9 cellular contexts compared by ENCODE assay signal in the genomic region with DNA sequence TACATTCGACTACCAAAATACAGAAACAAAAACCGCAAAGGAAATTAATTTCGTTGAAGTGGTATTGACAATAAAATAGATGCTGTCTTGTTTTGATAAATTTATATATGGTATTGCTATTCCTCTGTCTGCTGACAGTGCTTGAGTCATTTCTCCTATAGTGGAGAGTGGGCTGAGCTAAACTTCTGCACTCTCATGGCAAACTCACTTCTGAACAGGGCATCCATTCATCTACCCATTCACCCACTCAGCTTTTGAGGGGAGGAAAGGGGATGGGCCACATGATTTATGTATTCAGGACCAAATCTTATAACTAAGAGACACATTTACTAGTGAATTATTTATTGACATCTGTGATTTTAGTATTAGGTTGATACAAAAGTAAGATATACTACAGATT.
"Had no signal": no experiment of that assay in that cellular context is flagged by ENCODE, and none has a peak within 500 bp of the region (broad histone marks: within the 10 kb centered on the region; RNA-seq: fewer than 3 reads in every experiment).

No MANE protein-coding gene starts in this region.

- H3K4me3 ChIP-seq: GM23248, HAP-1, K562 had no signal

- H3K4me3 Mint-ChIP-seq: HFFc6 had no signal

- H3K36me3 ChIP-seq: HAP-1 had no signal

- H3K27ac ChIP-seq: GM23248, HL-60 had no signal

- H3K4me1 ChIP-seq: HAP-1 had no signal

- DNase-seq: GM23248, GOT3, H7, HFFc6, IMR-90 had no signal

- H3K9me3 ChIP-seq: HAP-1 had no signal

- H3K27ac Mint-ChIP-seq: HFFc6 had no signal

- ATAC-seq: HCT116, K562 had no signal
